24 cellular contexts compared by ENCODE assay signal in genomic region chr13:97621631-97622030, GRCh38.
"Had no signal": no experiment of that assay in that cellular context is flagged by ENCODE, and none has a peak within 500 bp of the region (broad histone marks: within the 10 kb centered on the region; RNA-seq: fewer than 3 reads in every experiment).

No MANE protein-coding gene starts in this region.

- H3K27ac Mint-ChIP-seq: activated naive CD8-positive, alpha-beta T cell treated with anti-CD3 and anti-CD28 coated beads, Interleukin-2, amount 10 ng/mL, durations not matched to agents 7 days and 5 days; nephron; T-helper 1 cell treated with Interleukin-12 subunit alpha and Interleukin-12 subunit beta and Interleukin-4 antibody, amounts not matched to agents 30 μg/mL and 1 μg/mL, for 36 hours had no signal

- ATAC-seq: left ventricle myocardium superior had no signal

- DNase-seq: activated CD4-positive, alpha-beta T cell treated with anti-CD3 and anti-CD28 coated beads for 4 hours; activated CD4-positive, alpha-beta T cell treated with anti-CD3 and anti-CD28 coated beads, Interleukin-2, amount 50 U/mL, for 48 hours; activated CD4-positive, CD25-positive, alpha-beta regulatory T cell; activated CD8-positive, alpha-beta memory T cell treated with anti-CD3 and anti-CD28 coated beads, Interleukin-2, amount 50 U/mL, for 48 hours; activated naive CD4-positive, alpha-beta T cell treated with Interleukin-2 at 50 U/mL for 16 hours; activated naive CD8-positive, alpha-beta T cell treated with anti-CD3 and anti-CD28 coated beads, Interleukin-2, amount 10 ng/mL, durations not matched to agents 7 days and 5 days; activated T-cell treated with anti-CD3 and anti-CD28 coated beads, Interleukin-2, amount 50 U/mL, for 48 hours; amniotic stem cell; colonic mucosa; left ventricle myocardium superior; mammary epithelial cell; occipital lobe; sigmoid colon; stimulated activated CD4-positive, alpha-beta T cell treated with anti-CD3 and anti-CD28 coated beads, Interleukin-15, amount 100 ng/mL, for 24 hours; stimulated activated CD4-positive, alpha-beta T cell treated with anti-CD3 and anti-CD28 coated beads, Interleukin-2, amount 100 ng/mL, for 48 hours; stimulated activated CD8-positive, alpha-beta memory T cell treated with anti-CD3 and anti-CD28 coated beads, Interleukin-4, amount 100 ng/mL, for 48 hours; stimulated activated naive CD4-positive, alpha-beta T cell treated with Interleukin-2 at 50 U/mL for 16 hours; T1000 had no signal

- H3K4me3 Mint-ChIP-seq: activated naive CD8-positive, alpha-beta T cell treated with anti-CD3 and anti-CD28 coated beads, Interleukin-2, amount 10 ng/mL, durations not matched to agents 7 days and 5 days; central memory CD8-positive, alpha-beta T cell; nephron; T-helper 1 cell treated with Interleukin-12 subunit alpha and Interleukin-12 subunit beta and Interleukin-4 antibody, amounts not matched to agents 30 μg/mL and 1 μg/mL, for 36 hours had no signal

- H3K4me3 ChIP-seq: breast epithelium, colonic mucosa, sigmoid colon, smooth muscle cell, upper lobe of left lung had no signal

- H3K9me3 Mint-ChIP-seq: activated naive CD8-positive, alpha-beta T cell treated with anti-CD3 and anti-CD28 coated beads, Interleukin-2, amount 10 ng/mL, durations not matched to agents 7 days and 5 days; nephron; T-helper 1 cell treated with Interleukin-12 subunit alpha and Interleukin-12 subunit beta and Interleukin-4 antibody, amounts not matched to agents 30 μg/mL and 1 μg/mL, for 36 hours had no signal

- H3K36me3 ChIP-seq: breast epithelium, colonic mucosa, sigmoid colon, upper lobe of left lung had no signal

- H3K4me2 ChIP-seq: smooth muscle cell had no signal

- H3K9me3 ChIP-seq: breast epithelium, colonic mucosa, sigmoid colon, upper lobe of left lung had no signal

- H3K4me1 Mint-ChIP-seq: activated naive CD8-positive, alpha-beta T cell treated with anti-CD3 and anti-CD28 coated beads, Interleukin-2, amount 10 ng/mL, durations not matched to agents 7 days and 5 days; central memory CD8-positive, alpha-beta T cell had no signal

- H3K36me3 Mint-ChIP-seq: activated naive CD8-positive, alpha-beta T cell treated with anti-CD3 and anti-CD28 coated beads, Interleukin-2, amount 10 ng/mL, durations not matched to agents 7 days and 5 days had no signal

- H3K4me1 ChIP-seq: breast epithelium, colonic mucosa, sigmoid colon, upper lobe of left lung had no signal

- H3K27me3 ChIP-seq: breast epithelium, colonic mucosa, sigmoid colon, upper lobe of left lung had no signal

- H3K27ac ChIP-seq: breast epithelium, colonic mucosa, sigmoid colon, upper lobe of left lung had no signal
